In genomic region chr6:90083891-90084290, GRCh38 we compare ENCODE assay signal across 8 cellular contexts.
DNase-seq lines count a peak whose midpoint lies in the region; ATAC-seq and TF ChIP-seq lines count a peak whose summit lies in the region.

No MANE protein-coding gene starts in this region.

- peak overlapping the region in 1 of 4 donors; percentile 62 for H3K27ac ChIP-seq in Peyer's patch
- H3K27ac ChIP-seq in effector memory CD4-positive, alpha-beta T cell (ENCODE audit: insufficient read depth, low read length, poor library complexity, severe bottlenecking): peak overlapping the region; percentile 16
- H3K27ac ChIP-seq in WERI-Rb-1: no peak overlapping the region

- no peaks in the 10 kb centered on the region for H3K27me3 ChIP-seq in Peyer's patch
- no peaks in the 10 kb centered on the region for H3K27me3 ChIP-seq in effector memory CD4-positive, alpha-beta T cell (replicated peaks; ENCODE audit: control insufficient read depth, insufficient read depth, low read length, poor library complexity, severe bottlenecking)
- H3K27me3 ChIP-seq in WERI-Rb-1 (ENCODE audit: insufficient read depth, low read depth, severe bottlenecking): no peaks in the 10 kb centered on the region

- no peak for TF ChIP-seq CTCF in GM13976 (IDR thresholded peaks at IDR 0.05; ENCODE audit: borderline replicate concordance, control extremely low read depth, extremely low read depth, insufficient read depth, missing control alignments)
- no peak for TF ChIP-seq CTCF in Peyer's patch (IDR thresholded peaks at IDR 0.05)
- TF ChIP-seq CTCF in WERI-Rb-1 (IDR thresholded peaks at IDR 0.05; ENCODE audit: low read depth, low read length): no peak

- DNase-seq in GM13976 (ENCODE audit: low spot score) (peak; percentile 11), Peyer's patch (peak in 2 of 3 donors; percentile 66 to 71), NCI-H345 (lab: John Stamatoyannopoulos, UW) (no peak), WERI-Rb-1 (no peak)
- DNase-seq in effector memory CD4-positive, alpha-beta T cell: no peak

- ATAC-seq in HG02642 (IDR thresholded peaks at IDR 0.05; ENCODE audit: poor library complexity, unreplicated experiment): peak; percentile 55
- no peak for ATAC-seq in HG02571 (IDR thresholded peaks at IDR 0.05; ENCODE audit: unreplicated experiment)
- ATAC-seq in GM19324 (IDR thresholded peaks at IDR 0.05; ENCODE audit: low FRiP score, unreplicated experiment): no peak

- TF ChIP-seq POLR2A in Peyer's patch (IDR thresholded peaks at IDR 0.05): no peak

- H3K9me3 ChIP-seq in Peyer's patch (no peaks in the 10 kb centered on the region), WERI-Rb-1 (ENCODE audit: severe bottlenecking) (no peaks in the 10 kb centered on the region)
- H3K9me3 ChIP-seq in effector memory CD4-positive, alpha-beta T cell (ENCODE audit: control insufficient read depth, low read length): no peaks in the 10 kb centered on the region

- H3K4me3 ChIP-seq in Peyer's patch (no peak overlapping the region), WERI-Rb-1 (ENCODE audit: low read depth, low read length) (no peak overlapping the region)
- H3K4me3 ChIP-seq in effector memory CD4-positive, alpha-beta T cell (ENCODE audit: insufficient read depth, low read depth, low read length, poor library complexity, severe bottlenecking): no peak overlapping the region

- no peaks in the 10 kb centered on the region for H3K36me3 ChIP-seq in Peyer's patch
- H3K36me3 ChIP-seq in effector memory CD4-positive, alpha-beta T cell (ENCODE audit: control insufficient read depth, insufficient read depth, low read length): no peaks in the 10 kb centered on the region
- H3K36me3 ChIP-seq in WERI-Rb-1: no peaks in the 10 kb centered on the region

- in situ Hi-C loops in GM13976 (cut with MboI; ENCODE audit: low sequenced_read_pairs, unreplicated experiment): no loop called here

- H3K4me1 ChIP-seq in Peyer's patch: peaks cover 0 to 4% (median 0%) of the 10 kb centered on the region in 4 donors
- H3K4me1 ChIP-seq in effector memory CD4-positive, alpha-beta T cell (ENCODE audit: control insufficient read depth, insufficient read depth, low read length, poor library complexity, severe bottlenecking): peaks cover 28% of the 10 kb centered on the region

Comparison
In these comparisons a context has a peak if more than half of its experiments do, and no peak if none do; other contexts are left out.
1. DNase-seq: peak in GM13976 (single experiment) and Peyer's patch (2 of 3); none in effector memory CD4-positive, alpha-beta T cell (0 of 3), NCI-H345 (single experiment) and WERI-Rb-1 (single experiment).